7 cellular contexts compared by ENCODE assay signal in genomic region chr19:11137542-11138384, GRCh38. TPM values are rescaled to one million over a fixed set of nuclear protein-coding genes. Genes with fewer than 3 reads are reported as not detected.
DNase-seq lines count a peak whose midpoint lies in the region; ATAC-seq, FAIRE-seq and TF ChIP-seq lines count a peak whose summit lies in the region.

No MANE protein-coding gene starts in this region.

- FAIRE-seq in GM18507 (lab: Jason Lieb, UNC) (peak; percentile 56), bronchial epithelial cell (lab: Jason Lieb, UNC) (no peak)

- DNase-seq in GM18507 (ENCODE audit: extremely low spot score, insufficient read length, low read depth), result peak; percentile 50
- DNase-seq in NCI-H2171 (lab: John Stamatoyannopoulos, UW), result peak; percentile 86
- DNase-seq in WERI-Rb-1, result peak; percentile 77
- DNase-seq in bronchial epithelial cell (ENCODE audit: low read depth), result peak; percentile 74
- peak; percentile 84 for DNase-seq in iPS-NIHi11 (ENCODE audit: low spot score)
- DNase-seq in skeletal muscle cell (ENCODE audit: low read depth), result peak; percentile 78

- H3K36me3 ChIP-seq in WERI-Rb-1, result peaks cover 15% of the 10 kb centered on the region
- H3K36me3 ChIP-seq in bronchial epithelial cell (ENCODE audit: control insufficient read depth, insufficient read depth, low read length), result no peaks in the 10 kb centered on the region

- no peaks in the 10 kb centered on the region for H3K9me3 ChIP-seq in WERI-Rb-1 (ENCODE audit: severe bottlenecking)

- peak; percentile 85 for TF ChIP-seq CTCF in WERI-Rb-1 (IDR thresholded peaks at IDR 0.05; ENCODE audit: low read depth, low read length)
- peak; percentile 81 for TF ChIP-seq CTCF in bronchial epithelial cell (IDR thresholded peaks at IDR 0.05; ENCODE audit: insufficient read depth, low read length, severe bottlenecking)

- peak overlapping the region; percentile 49 for H3K4me3 ChIP-seq in WERI-Rb-1 (ENCODE audit: low read depth, low read length)
- H3K4me3 ChIP-seq in bronchial epithelial cell (ENCODE audit: low read depth, low read length), result no peak overlapping the region
- peak overlapping the region; percentile 10 for H3K4me3 ChIP-seq in skeletal muscle cell (ENCODE audit: low read depth, low read length)

- no peak for ATAC-seq in GM19324 (IDR thresholded peaks at IDR 0.05; ENCODE audit: low FRiP score, unreplicated experiment)

- H3K27me3 ChIP-seq in WERI-Rb-1 (ENCODE audit: insufficient read depth, low read depth, severe bottlenecking) (no peaks in the 10 kb centered on the region), bronchial epithelial cell (ENCODE audit: control insufficient read depth, insufficient read depth, low read length) (no peaks in the 10 kb centered on the region)

- H3K27ac ChIP-seq in WERI-Rb-1, result peak overlapping the region; percentile 68

RNA-seq across cellular contexts. Expression of gene SPC24, which starts 17.8 kb away (rescaled TPM):
- total RNA-seq in bronchial epithelial cell, result 1.6 and 1.7 TPM in 2 replicates

RNA-seq across cellular contexts. Expression of gene LDLR, which starts 48.5 kb away (rescaled TPM):
- 72.7 and 109 TPM in 2 replicates for total RNA-seq in bronchial epithelial cell

RNA-seq across cellular contexts. Expression of gene KANK2, which starts 59.6 kb away (rescaled TPM):
- 10.2 and 10.8 TPM in 2 replicates for total RNA-seq in bronchial epithelial cell
